In genomic region chr3:156227704-156228103, GRCh38 we compare ENCODE assay signal across 3 cellular contexts.
TF ChIP-seq lines count a peak whose summit lies in the region.

No MANE protein-coding gene starts in this region.

TF ChIP-seq in A549, 52 proteins besides CTCF, POLR2A, EP300 and RAD21:
- TF ChIP-seq SREBF2 (IDR thresholded peaks at IDR 0.05) (no peak), NR3C1 (IDR thresholded peaks at IDR 0.05) (no peak), HOXA7 (CRISPR knock-in tag; IDR thresholded peaks at IDR 0.05) (no peak), CHD4 (IDR thresholded peaks at IDR 0.05; ENCODE audit: borderline replicate concordance) (no peak), MAFK (IDR thresholded peaks at IDR 0.05; ENCODE audit: partially characterized antibody) (peak; percentile 53), ATOH8 (CRISPR knock-in tag; IDR thresholded peaks at IDR 0.05; ENCODE audit: low read depth) (no peak), HOXB5 (CRISPR knock-in tag; IDR thresholded peaks at IDR 0.05) (no peak)

TF ChIP-seq in IMR-90, 13 proteins besides CTCF, POLR2A, EP300 and RAD21:
- TF ChIP-seq NFE2L2 (IDR thresholded peaks at IDR 0.05; ENCODE audit: low read depth, low read length), result no peak
- TF ChIP-seq BHLHE40 (IDR thresholded peaks at IDR 0.05; ENCODE audit: low read depth, low read length), result no peak
- no peak for TF ChIP-seq MXI1 (IDR thresholded peaks at IDR 0.05; ENCODE audit: borderline replicate concordance, low read depth, low read length)
- TF ChIP-seq CHD1 (IDR thresholded peaks at IDR 0.05; ENCODE audit: low read depth, low read length), result no peak
- peak; percentile 52 for TF ChIP-seq MAFK (IDR thresholded peaks at IDR 0.05; ENCODE audit: low read depth, low read length)
- TF ChIP-seq USF2 (IDR thresholded peaks at IDR 0.05; ENCODE audit: low read depth, low read length), result no peak
- TF ChIP-seq SMC3 (IDR thresholded peaks at IDR 0.05; ENCODE audit: low read depth, low read length), result no peak

TF ChIP-seq in H1, 55 proteins besides CTCF, POLR2A, EP300 and RAD21:
- TF ChIP-seq SP4 (IDR thresholded peaks at IDR 0.05; ENCODE audit: low read length) (no peak), BACH1 (IDR thresholded peaks at IDR 0.05; ENCODE audit: low read length) (0 out of 2 replicates have a peak, but pooled peaks have one; percentile 11)
TF ChIP-seq in H1: peak in this region for 1.
